Comparison of ENCODE assay signal across 31 cellular contexts in the genomic region with DNA sequence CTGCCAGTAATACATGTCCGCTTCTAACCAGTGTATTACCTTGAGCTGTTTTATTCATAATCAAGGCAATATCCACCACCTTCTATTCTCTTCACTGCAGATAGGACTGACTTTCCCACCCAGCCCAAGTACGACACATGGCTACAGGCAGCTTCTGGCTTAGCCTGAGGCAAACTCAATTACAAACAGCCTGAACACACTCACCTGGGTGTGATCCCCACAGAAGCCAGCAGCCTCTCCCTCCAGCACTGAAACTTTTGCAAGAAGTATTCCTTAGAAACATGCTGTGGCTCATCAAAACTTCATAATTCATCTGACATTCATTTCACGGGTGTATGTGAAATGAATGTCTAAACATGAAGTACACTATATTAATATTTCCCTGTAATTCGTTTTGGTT.
"Had no signal": no experiment of that assay in that cellular context is flagged by ENCODE, and none has a peak within 500 bp of the region (broad histone marks: within the 10 kb centered on the region; RNA-seq: fewer than 3 reads in every experiment).

No MANE protein-coding gene starts in this region.

- H3K9me3 Mint-ChIP-seq: stimulated activated naive CD8-positive, alpha-beta T cell treated with anti-CD3 and anti-CD28 coated beads, Interleukin-15, amount 100 ng/mL, for 72 hours had no signal

- H3K36me3 Mint-ChIP-seq: immature natural killer cell; naive thymus-derived CD4-positive, alpha-beta T cell; stimulated activated memory B cell treated with anti-CD40 and anti-IgM and Interleukin-4, amounts not matched to agents 10 μg/mL and 1 μg/mL and 100 μg/mL, for 72 hours had no signal

- H3K9me3 ChIP-seq: colonic mucosa, psoas muscle, upper lobe of right lung had no signal

- H3K36me3 ChIP-seq: cardiac muscle cell, colonic mucosa, heart left ventricle, sigmoid colon, upper lobe of right lung had no signal

- H3K27me3 ChIP-seq: cardiac muscle cell, colonic mucosa, heart left ventricle, sigmoid colon, upper lobe of right lung had no signal

- H3K79me2 ChIP-seq: parathyroid adenoma had no signal

- H3K9ac ChIP-seq: parathyroid adenoma had no signal

- H2AFZ ChIP-seq: parathyroid adenoma had no signal

- H3K4me1 Mint-ChIP-seq: WTC11 had no signal

- H3K4me1 ChIP-seq: colonic mucosa, parathyroid adenoma, psoas muscle had no signal

- H3K27me3 Mint-ChIP-seq: stimulated activated memory B cell treated with anti-CD40 and anti-IgM and Interleukin-4, amounts not matched to agents 10 μg/mL and 1 μg/mL and 100 μg/mL, for 72 hours had no signal

- H3K27ac Mint-ChIP-seq: activated CD8-positive, alpha-beta memory T cell treated with anti-CD3 and anti-CD28 coated beads, Interleukin-2, amount 10 ng/mL, durations not matched to agents 7 days and 5 days; activated CD8-positive, alpha-beta T cell treated with anti-CD3 and anti-CD28 coated beads, Interleukin-2, amount 10 ng/mL, durations not matched to agents 7 days and 5 days; activated naive CD4-positive, alpha-beta T cell treated with anti-CD3 and anti-CD28 coated beads, Interleukin-2, amount 50 U/mL, for 72 hours; immature natural killer cell; mesothelial cell of epicardium; naive thymus-derived CD4-positive, alpha-beta T cell; WTC11 had no signal

- H3K4me3 Mint-ChIP-seq: activated CD8-positive, alpha-beta memory T cell treated with anti-CD3 and anti-CD28 coated beads, Interleukin-2, amount 10 ng/mL, durations not matched to agents 7 days and 5 days; activated CD8-positive, alpha-beta T cell treated with anti-CD3 and anti-CD28 coated beads, Interleukin-2, amount 10 ng/mL, durations not matched to agents 7 days and 5 days; immature natural killer cell; mesothelial cell of epicardium; stimulated activated memory B cell treated with anti-CD40 and anti-IgM and Interleukin-4, amounts not matched to agents 10 μg/mL and 1 μg/mL and 100 μg/mL, for 72 hours; stimulated activated naive CD8-positive, alpha-beta T cell treated with anti-CD3 and anti-CD28 coated beads, Interleukin-15, amount 100 ng/mL, for 72 hours; WTC11 had no signal

- H3K27ac ChIP-seq: cardiac muscle cell, colonic mucosa, heart left ventricle, parathyroid adenoma, psoas muscle, sigmoid colon, upper lobe of right lung had no signal

- DNase-seq: activated CD8-positive, alpha-beta memory T cell treated with anti-CD3 and anti-CD28 coated beads, Interleukin-2, amount 10 ng/mL, durations not matched to agents 7 days and 5 days; activated CD8-positive, alpha-beta T cell treated with anti-CD3 and anti-CD28 coated beads, Interleukin-2, amount 10 ng/mL, durations not matched to agents 7 days and 5 days; activated naive CD4-positive, alpha-beta T cell; activated T-cell treated with anti-CD3 and anti-CD28 coated beads, Interleukin-2, amount 50 U/mL, for 48 hours; anterior cingulate cortex; cerebellar nuclear complex; colonic mucosa; effector CD8-positive, alpha-beta T cell; heart left ventricle; hypothalamus; immature natural killer cell; kidney; left colon; mammary epithelial cell; naive thymus-derived CD4-positive, alpha-beta T cell; nucleus accumbens; psoas muscle; sigmoid colon; small intestine; stimulated activated CD4-positive, alpha-beta T cell treated with anti-CD3 and anti-CD28 coated beads, Interleukin-4, amount 100 ng/mL, for 24 hours; stimulated activated CD8-positive, alpha-beta memory T cell treated with anti-CD3 and anti-CD28 coated beads, Interleukin-4, amount 100 ng/mL, for 48 hours; stimulated activated naive CD8-positive, alpha-beta T cell treated with anti-CD3 and anti-CD28 coated beads, Interleukin-15, amount 100 ng/mL, for 72 hours; substantia nigra; T-helper 2 cell; upper lobe of right lung had no signal

- ATAC-seq: activated CD8-positive, alpha-beta memory T cell treated with anti-CD3 and anti-CD28 coated beads, Interleukin-2, amount 10 ng/mL, durations not matched to agents 7 days and 5 days; activated CD8-positive, alpha-beta T cell treated with anti-CD3 and anti-CD28 coated beads, Interleukin-2, amount 10 ng/mL, durations not matched to agents 7 days and 5 days; activated naive CD4-positive, alpha-beta T cell treated with anti-CD3 and anti-CD28 coated beads, Interleukin-2, amount 50 U/mL, for 72 hours; heart left ventricle; left colon; naive thymus-derived CD4-positive, alpha-beta T cell; psoas muscle; stimulated activated memory B cell treated with anti-CD40 and anti-IgM and Interleukin-4, amounts not matched to agents 10 μg/mL and 1 μg/mL and 100 μg/mL, for 72 hours; stimulated activated naive CD8-positive, alpha-beta T cell treated with anti-CD3 and anti-CD28 coated beads, Interleukin-15, amount 100 ng/mL, for 72 hours; upper lobe of right lung; WTC11 had no signal

- H3K4me3 ChIP-seq: cardiac muscle cell, colonic mucosa, heart left ventricle, psoas muscle, sigmoid colon, upper lobe of right lung had no signal
